In the genomic region with DNA sequence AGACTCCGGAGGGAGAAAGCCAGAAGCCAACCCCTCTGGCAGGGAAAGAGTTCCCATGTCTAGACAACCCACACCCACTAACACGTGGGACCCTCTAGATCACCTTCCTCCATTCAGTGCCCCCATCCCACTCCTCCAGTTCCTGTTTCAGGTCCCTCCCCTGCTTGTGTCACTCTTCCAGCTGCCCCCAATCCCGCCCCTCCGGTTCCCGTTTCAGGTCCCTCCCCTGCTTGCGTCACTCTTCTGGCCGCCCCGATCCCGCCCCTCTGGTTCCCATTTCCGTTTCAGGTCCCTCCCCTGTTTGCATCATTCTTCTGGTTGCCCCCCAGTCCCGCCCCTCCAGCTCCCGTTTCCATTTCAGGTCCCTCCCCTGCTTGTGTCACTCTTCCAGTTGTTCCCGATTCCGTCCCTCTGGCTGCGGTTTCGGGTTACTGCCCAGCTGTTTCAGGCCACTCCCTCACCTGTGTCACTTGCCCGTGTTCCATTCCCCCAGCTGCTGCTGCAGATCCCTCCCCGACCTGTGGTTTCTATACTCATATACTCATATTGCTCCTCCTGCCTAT, we compare ENCODE assay signal across 8 cellular contexts.
DNase-seq lines count a peak whose midpoint lies in the region; ATAC-seq and TF ChIP-seq lines count a peak whose summit lies in the region.

No MANE protein-coding gene starts in this region.

- intact Hi-C loops in spleen (cut with DNase I; ENCODE audit: low total_unique reads) = no loop called here

- no peak for TF ChIP-seq CTCF in GM10266 (IDR thresholded peaks at IDR 0.05; ENCODE audit: control insufficient read depth, insufficient read depth, low read depth, missing control alignments)
- TF ChIP-seq CTCF in spleen (IDR thresholded peaks at IDR 0.05 in 8 of 11, conservative IDR thresholded peaks at IDR 0.05 in 3 of 11) = peak in 5 of 11 experiments; percentile 7 to 24 (median 14)

- no peak for TF ChIP-seq POLR2A in spleen (IDR thresholded peaks at IDR 0.05)

- H3K36me3 ChIP-seq in spleen = no peaks in the 10 kb centered on the region

- peak; percentile 52 for ATAC-seq in HG02884 (IDR thresholded peaks at IDR 0.05; ENCODE audit: unreplicated experiment)

- H3K9me3 ChIP-seq in spleen = no peaks in the 10 kb centered on the region

- peak overlapping the region; percentile 8 for H3K27ac ChIP-seq in caudate nucleus (ENCODE audit: low read depth, low read length)
- peak overlapping the region in 7 of 8 donors; percentile 46 to 80 (median 72) for H3K27ac ChIP-seq in spleen

- no peaks in the 10 kb centered on the region for H3K27me3 ChIP-seq in spleen (replicated peaks in 1 of 7)

- peak; percentile 50 for DNase-seq in GM10266 (ENCODE audit: extremely low spot score)
- peak; percentile 73 for DNase-seq in NCI-H2107 (lab: John Stamatoyannopoulos, UW)
- DNase-seq in activated CD4-positive, CD25-positive, alpha-beta regulatory T cell (lab: John Stamatoyannopoulos, UW) = peak; percentile 7 to 26 (median 10)
- DNase-seq in caudate nucleus (lab: John Stamatoyannopoulos, UW) = peak in 57 of 61 donors; percentile 3 to 90 (median 65)
- DNase-seq in inferior parietal cortex (ENCODE audit: extremely low spot score) = peak; percentile 13
- DNase-seq in spleen = peak; percentile 92
- no peak for DNase-seq in SKM-1 treated with dmso at 0.1 percent for 144 hours (lab: John Stamatoyannopoulos, UW; ENCODE audit: unreplicated experiment)

- H3K4me1 ChIP-seq in spleen = no peaks in the 10 kb centered on the region

- H3K4me3 ChIP-seq in spleen = peak overlapping the region; percentile 7 to 64 (median 27)

- WGBS in spleen, 5 donors = 16 to 41% (median 27%) methylated on average over 18 of the region's 18 CpGs
